In the genomic region with DNA sequence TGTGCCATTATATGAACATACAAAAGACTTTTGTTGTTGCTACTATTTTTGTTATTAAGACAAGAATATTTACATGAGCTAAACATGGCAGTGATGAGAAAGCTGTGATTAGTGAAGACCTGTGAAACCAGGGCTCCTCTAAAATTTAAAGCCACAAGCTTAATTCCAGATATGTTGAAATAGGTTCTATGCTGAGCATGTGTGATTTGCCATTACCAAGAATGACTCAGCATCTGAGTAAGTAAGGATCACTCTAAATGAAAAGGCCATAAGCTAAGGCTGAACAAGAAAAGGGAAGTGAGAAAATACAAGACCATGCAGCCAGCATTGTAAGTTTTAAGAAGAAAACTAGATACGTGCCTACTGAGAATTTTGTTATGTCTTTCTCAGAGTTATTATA, we compare ENCODE assay signal across 8 cellular contexts.
DNase-seq lines count a peak whose midpoint lies in the region; ATAC-seq and TF ChIP-seq lines count a peak whose summit lies in the region.

No MANE protein-coding gene starts in this region.

- intact Hi-C loops in lower lobe of right lung (cut with DNase I) = no loop called here

- no peak overlapping the region for H3K27ac Mint-ChIP-seq in neural progenitor cell

- H2AFZ ChIP-seq in SU-DHL-6 (ENCODE audit: low read depth, low read length, severe bottlenecking) (peak overlapping the region; percentile 86), neural progenitor cell (replicated peaks) (no peak overlapping the region)

- H3K9ac ChIP-seq in SU-DHL-6 (ENCODE audit: low read length) (no peak overlapping the region; the same call in 1 of the 2 replicates), neural progenitor cell (no peak overlapping the region)

- no peaks in the 10 kb centered on the region for H3K27me3 Mint-ChIP-seq in neural progenitor cell (ENCODE audit: insufficient read depth, low read depth)

- H3K27ac ChIP-seq in SU-DHL-6 (ENCODE audit: low read depth, low read length) (peak overlapping the region; percentile 26; the same call in 1 of the 2 replicates), lower lobe of right lung (no peak overlapping the region), neural progenitor cell (no peak overlapping the region)

- H3K9me2 ChIP-seq in SU-DHL-6 (replicated peaks; ENCODE audit: insufficient read depth, low read length) = no peaks in the 10 kb centered on the region

- H3K4me1 Mint-ChIP-seq in neural progenitor cell = no peaks in the 10 kb centered on the region

- H3K9me3 ChIP-seq in SU-DHL-6 (ENCODE audit: insufficient read depth, low read length) (no peaks in the 10 kb centered on the region), lower lobe of right lung (no peaks in the 10 kb centered on the region), neural progenitor cell (ENCODE audit: low read depth) (no peaks in the 10 kb centered on the region)

- no peaks in the 10 kb centered on the region for H3K36me3 ChIP-seq in SU-DHL-6 (ENCODE audit: low read length)
- no peaks in the 10 kb centered on the region for H3K36me3 ChIP-seq in lower lobe of right lung
- H3K36me3 ChIP-seq in neural progenitor cell = no peaks in the 10 kb centered on the region

- H3K4me3 ChIP-seq in SU-DHL-6 (ENCODE audit: insufficient read depth, low read length, poor library complexity, severe bottlenecking) (no peak overlapping the region), lower lobe of right lung (no peak overlapping the region), neural progenitor cell (no peak overlapping the region)

- H3K4me2 ChIP-seq in SU-DHL-6 (ENCODE audit: low read depth, low read length, poor library complexity, severe bottlenecking) = peak overlapping the region; percentile 45
- no peak overlapping the region for H3K4me2 ChIP-seq in neural progenitor cell

- peak; percentile 100 for ATAC-seq in GM19438 (IDR thresholded peaks at IDR 0.05; ENCODE audit: low read depth, unreplicated experiment)
- peak; percentile 100 for ATAC-seq in HG03378 (IDR thresholded peaks at IDR 0.05; ENCODE audit: unreplicated experiment)
- peak; percentile 76 to 82 for ATAC-seq in lower lobe of right lung

- H3F3A ChIP-seq in SU-DHL-6 (ENCODE audit: insufficient read depth) (no peaks in the 10 kb centered on the region), neural progenitor cell (ENCODE audit: low read depth) (no peaks in the 10 kb centered on the region)

- TF ChIP-seq CTCF in SU-DHL-6 (IDR thresholded peaks at IDR 0.05; ENCODE audit: insufficient read depth, low read length, poor library complexity, severe bottlenecking) (no peak), lower lobe of right lung (IDR thresholded peaks at IDR 0.05) (no peak), neural progenitor cell (IDR thresholded peaks at IDR 0.05) (no peak)

- no peak overlapping the region for H3K4me3 Mint-ChIP-seq in neural progenitor cell

- no peaks in the 10 kb centered on the region for H3K9me3 Mint-ChIP-seq in neural progenitor cell

- H3K27me3 ChIP-seq in SU-DHL-6 (ENCODE audit: low read length) (no peaks in the 10 kb centered on the region), lower lobe of right lung (ENCODE audit: low read depth) (no peaks in the 10 kb centered on the region), neural progenitor cell (no peaks in the 10 kb centered on the region)

- no peaks in the 10 kb centered on the region for H3K36me3 Mint-ChIP-seq in neural progenitor cell

- DNase-seq in CMK (ENCODE audit: low read depth) (peak; percentile 7), lower lobe of right lung (no peak), NCI-H2107 (lab: John Stamatoyannopoulos, UW) (no peak), neural progenitor cell (ENCODE audit: low spot score) (no peak), islet precursor cell (no peak)

- H4K20me1 ChIP-seq in SU-DHL-6 (ENCODE audit: low read depth, low read length) (no peaks in the 10 kb centered on the region), neural progenitor cell (ENCODE audit: low read depth) (no peaks in the 10 kb centered on the region)

- no peaks in the 10 kb centered on the region for H3K79me2 ChIP-seq in SU-DHL-6 (ENCODE audit: insufficient read depth, low read length)
- no peaks in the 10 kb centered on the region for H3K79me2 ChIP-seq in neural progenitor cell (ENCODE audit: low read depth)

- H3K4me1 ChIP-seq in lower lobe of right lung (no peaks in the 10 kb centered on the region), neural progenitor cell (no peaks in the 10 kb centered on the region)
